ENCODE assay signal across 1 cellular context in genomic region chr16:20889625-20890275, GRCh38.
TF ChIP-seq lines count a peak whose summit lies in the region.

No MANE protein-coding gene starts in this region.

TF ChIP-seq in IMR-90, 13 proteins besides CTCF, POLR2A, EP300 and RAD21:
- no peak for TF ChIP-seq ELK1 (IDR thresholded peaks at IDR 0.05; ENCODE audit: borderline replicate concordance, low read depth, low read length)
